In the genomic region with DNA sequence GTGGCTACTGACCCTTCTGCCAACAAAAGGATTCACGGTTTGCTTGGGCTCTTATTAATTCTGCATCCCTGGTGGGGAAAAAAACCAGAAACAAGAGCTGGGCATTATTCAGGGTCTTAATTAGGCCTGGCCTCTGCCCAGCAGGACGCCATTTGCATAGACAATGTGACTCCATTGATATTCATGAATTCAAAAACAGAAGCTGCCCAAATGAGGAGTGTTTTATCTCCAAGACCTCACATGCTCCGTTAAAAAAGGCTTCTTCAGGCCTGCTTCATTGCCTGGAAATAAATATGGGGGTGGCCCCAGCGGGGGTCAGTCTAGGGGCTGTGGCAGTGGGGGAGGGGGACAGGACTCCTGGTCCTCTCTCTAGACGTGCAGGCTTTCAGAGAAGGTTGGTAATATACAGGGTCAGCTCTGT, we compare ENCODE assay signal across 1 cellular context.
TF ChIP-seq lines count a peak whose summit lies in the region.

No MANE protein-coding gene starts in this region.

TF ChIP-seq in WTC11, 78 proteins besides CTCF, POLR2A, EP300 and RAD21 (continued from another document):
- TF ChIP-seq, protein P1, sequence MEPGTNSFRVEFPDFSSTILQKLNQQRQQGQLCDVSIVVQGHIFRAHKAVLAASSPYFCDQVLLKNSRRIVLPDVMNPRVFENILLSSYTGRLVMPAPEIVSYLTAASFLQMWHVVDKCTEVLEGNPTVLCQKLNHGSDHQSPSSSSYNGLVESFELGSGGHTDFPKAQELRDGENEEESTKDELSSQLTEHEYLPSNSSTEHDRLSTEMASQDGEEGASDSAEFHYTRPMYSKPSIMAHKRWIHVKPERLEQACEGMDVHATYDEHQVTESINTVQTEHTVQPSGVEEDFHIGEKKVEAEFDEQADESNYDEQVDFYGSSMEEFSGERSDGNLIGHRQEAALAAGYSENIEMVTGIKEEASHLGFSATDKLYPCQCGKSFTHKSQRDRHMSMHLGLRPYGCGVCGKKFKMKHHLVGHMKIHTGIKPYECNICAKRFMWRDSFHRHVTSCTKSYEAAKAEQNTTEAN (CRISPR knock-in tag; IDR thresholded peaks at IDR 0.05), result no peak
- TF ChIP-seq, protein P2, sequence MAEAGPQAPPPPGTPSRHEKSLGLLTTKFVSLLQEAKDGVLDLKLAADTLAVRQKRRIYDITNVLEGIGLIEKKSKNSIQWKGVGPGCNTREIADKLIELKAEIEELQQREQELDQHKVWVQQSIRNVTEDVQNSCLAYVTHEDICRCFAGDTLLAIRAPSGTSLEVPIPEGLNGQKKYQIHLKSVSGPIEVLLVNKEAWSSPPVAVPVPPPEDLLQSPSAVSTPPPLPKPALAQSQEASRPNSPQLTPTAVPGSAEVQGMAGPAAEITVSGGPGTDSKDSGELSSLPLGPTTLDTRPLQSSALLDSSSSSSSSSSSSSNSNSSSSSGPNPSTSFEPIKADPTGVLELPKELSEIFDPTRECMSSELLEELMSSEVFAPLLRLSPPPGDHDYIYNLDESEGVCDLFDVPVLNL (CRISPR knock-in tag; IDR thresholded peaks at IDR 0.05; ENCODE audit: borderline replicate concordance, low read depth), result no peak
- TF ChIP-seq, protein P3, sequence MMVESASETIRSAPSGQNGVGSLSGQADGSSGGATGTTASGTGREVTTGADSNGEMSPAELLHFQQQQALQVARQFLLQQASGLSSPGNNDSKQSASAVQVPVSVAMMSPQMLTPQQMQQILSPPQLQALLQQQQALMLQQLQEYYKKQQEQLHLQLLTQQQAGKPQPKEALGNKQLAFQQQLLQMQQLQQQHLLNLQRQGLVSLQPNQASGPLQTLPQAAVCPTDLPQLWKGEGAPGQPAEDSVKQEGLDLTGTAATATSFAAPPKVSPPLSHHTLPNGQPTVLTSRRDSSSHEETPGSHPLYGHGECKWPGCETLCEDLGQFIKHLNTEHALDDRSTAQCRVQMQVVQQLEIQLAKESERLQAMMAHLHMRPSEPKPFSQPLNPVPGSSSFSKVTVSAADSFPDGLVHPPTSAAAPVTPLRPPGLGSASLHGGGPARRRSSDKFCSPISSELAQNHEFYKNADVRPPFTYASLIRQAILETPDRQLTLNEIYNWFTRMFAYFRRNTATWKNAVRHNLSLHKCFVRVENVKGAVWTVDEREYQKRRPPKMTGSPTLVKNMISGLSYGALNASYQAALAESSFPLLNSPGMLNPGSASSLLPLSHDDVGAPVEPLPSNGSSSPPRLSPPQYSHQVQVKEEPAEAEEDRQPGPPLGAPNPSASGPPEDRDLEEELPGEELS (CRISPR knock-in tag; IDR thresholded peaks at IDR 0.05), result peak; percentile 75; the same call in 1 of the 2 replicates
- peak; percentile 79 for TF ChIP-seq ETV6 (CRISPR knock-in tag; IDR thresholded peaks at IDR 0.05)
- TF ChIP-seq, protein P4, sequence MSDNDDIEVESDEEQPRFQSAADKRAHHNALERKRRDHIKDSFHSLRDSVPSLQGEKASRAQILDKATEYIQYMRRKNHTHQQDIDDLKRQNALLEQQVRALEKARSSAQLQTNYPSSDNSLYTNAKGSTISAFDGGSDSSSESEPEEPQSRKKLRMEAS (CRISPR knock-in tag; IDR thresholded peaks at IDR 0.05), result no peak
- 0 out of 2 replicates have a peak, but pooled peaks have one; percentile 34 for TF ChIP-seq TEAD1 (CRISPR knock-in tag; IDR thresholded peaks at IDR 0.05)
- TF ChIP-seq, protein P5, sequence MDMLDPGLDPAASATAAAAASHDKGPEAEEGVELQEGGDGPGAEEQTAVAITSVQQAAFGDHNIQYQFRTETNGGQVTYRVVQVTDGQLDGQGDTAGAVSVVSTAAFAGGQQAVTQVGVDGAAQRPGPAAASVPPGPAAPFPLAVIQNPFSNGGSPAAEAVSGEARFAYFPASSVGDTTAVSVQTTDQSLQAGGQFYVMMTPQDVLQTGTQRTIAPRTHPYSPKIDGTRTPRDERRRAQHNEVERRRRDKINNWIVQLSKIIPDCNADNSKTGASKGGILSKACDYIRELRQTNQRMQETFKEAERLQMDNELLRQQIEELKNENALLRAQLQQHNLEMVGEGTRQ (CRISPR knock-in tag; IDR thresholded peaks at IDR 0.05), result peak; percentile 47; the same call in 1 of the 2 replicates
- TF ChIP-seq ZNF232 (CRISPR knock-in tag; IDR thresholded peaks at IDR 0.05), result 0 out of 2 replicates have a peak, but pooled peaks have one; percentile 11
- no peak for TF ChIP-seq ELF4 (CRISPR knock-in tag; IDR thresholded peaks at IDR 0.05; ENCODE audit: low read depth)
- TF ChIP-seq NR3C1 (CRISPR knock-in tag; conservative IDR thresholded peaks at IDR 0.05; ENCODE audit: low read depth), result 0 out of 2 replicates have a peak, but pooled peaks have one; percentile 32
- 0 out of 2 replicates have a peak, but pooled peaks have one; percentile 32 for TF ChIP-seq CREB1 (CRISPR knock-in tag; IDR thresholded peaks at IDR 0.05)
